ENCODE assay signal across 28 cellular contexts in the genomic region with DNA sequence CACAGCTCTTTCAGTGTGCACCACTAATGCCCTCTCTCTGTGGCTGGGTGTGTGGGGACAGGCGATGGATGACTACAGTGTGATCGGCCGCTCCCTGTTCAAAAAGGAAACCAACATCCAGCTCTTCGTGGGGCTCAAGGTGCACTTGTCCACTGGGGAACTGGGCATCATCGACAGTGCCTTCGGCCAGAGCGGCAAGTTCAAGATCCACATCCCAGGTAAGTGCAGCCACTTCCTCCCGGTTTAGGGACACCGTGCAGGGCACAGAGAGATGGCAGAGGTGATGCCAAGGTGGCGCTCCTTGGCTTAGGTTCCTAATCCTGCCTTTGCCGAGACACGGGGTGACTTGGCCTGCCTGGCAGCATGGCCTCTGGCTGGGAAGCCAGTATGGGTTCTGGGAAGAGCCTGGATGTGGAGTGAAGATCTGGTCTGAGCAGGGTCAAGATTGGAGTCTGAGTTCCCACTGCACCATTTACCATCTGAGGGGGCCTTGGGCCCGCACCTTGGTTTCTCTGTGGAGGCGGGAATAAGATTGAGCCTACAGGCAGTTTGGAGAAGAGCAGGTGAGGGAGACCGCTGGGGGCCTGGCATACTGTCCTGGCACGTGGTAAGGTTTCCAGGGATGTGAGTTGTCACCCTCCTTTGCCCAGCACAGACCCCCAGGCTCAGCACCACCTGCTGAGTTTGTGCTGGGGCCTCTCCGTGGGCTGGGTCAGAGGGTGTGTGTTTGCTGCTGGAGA.
"Had no signal": no experiment of that assay in that cellular context is flagged by ENCODE, and none has a peak within 500 bp of the region (broad histone marks: within the 10 kb centered on the region; RNA-seq: fewer than 3 reads in every experiment).

No MANE protein-coding gene starts in this region.

- DNase-seq: activated CD4-positive, alpha-beta memory T cell treated with anti-CD3 and anti-CD28 coated beads for 36 hours; activated CD4-positive, alpha-beta T cell treated with anti-CD3 and anti-CD28 coated beads for 36 hours; activated CD4-positive, alpha-beta T cell treated with anti-CD3 and anti-CD28 coated beads, Interleukin-2, amount 10 ng/mL, durations not matched to agents 24 days and 14 days; activated CD4-positive, CD25-positive, alpha-beta regulatory T cell; activated CD4-positive, CD25-positive, alpha-beta regulatory T cell treated with anti-CD3 and anti-CD28 coated beads, Interleukin-2, amount 50 U/mL, for 72 hours; activated CD8-positive, alpha-beta memory T cell treated with anti-CD3 and anti-CD28 coated beads, Interleukin-2, amount 10 ng/mL, durations not matched to agents 7 days and 5 days; activated CD8-positive, alpha-beta memory T cell treated with anti-CD3 and anti-CD28 coated beads, Interleukin-2, amount 50 U/mL, for 4 hours; activated CD8-positive, alpha-beta T cell treated with anti-CD3 and anti-CD28 coated beads, Interleukin-2, amount 10 ng/mL, durations not matched to agents 7 days and 5 days; activated effector memory CD4-positive, alpha-beta T cell treated with anti-CD3 and anti-CD28 coated beads, Interleukin-2, amount 50 U/mL, for 16 hours; activated naive CD4-positive, alpha-beta T cell treated with anti-CD3 and anti-CD28 coated beads for 36 hours; activated naive CD8-positive, alpha-beta T cell treated with anti-CD3 and anti-CD28 coated beads for 36 hours; activated naive CD8-positive, alpha-beta T cell treated with anti-CD3 and anti-CD28 coated beads, Interleukin-2, amount 50 U/mL, for 24 hours; activated T-cell treated with anti-CD3 and anti-CD28 coated beads, Interleukin-2, amount 50 U/mL, for 1 hour; activated T-cell treated with anti-CD3 and anti-CD28 coated beads, Interleukin-2, amount 50 U/mL, for 48 hours; adrenal gland; amygdala; body of pancreas; caudate nucleus; colonic mucosa; effector CD8-positive, alpha-beta T cell; esophagus squamous epithelium; foreskin melanocyte; T-helper 2 cell had no signal

- H3K36me3 ChIP-seq: colonic mucosa had no signal

- H3K27me3 Mint-ChIP-seq: activated CD4-positive, alpha-beta memory T cell treated with anti-CD3 and anti-CD28 coated beads for 36 hours; activated CD4-positive, alpha-beta T cell treated with anti-CD3 and anti-CD28 coated beads for 36 hours; activated CD4-positive, alpha-beta T cell treated with anti-CD3 and anti-CD28 coated beads, Interleukin-2, amount 10 ng/mL, durations not matched to agents 24 days and 14 days; activated CD8-positive, alpha-beta memory T cell treated with anti-CD3 and anti-CD28 coated beads, Interleukin-2, amount 10 ng/mL, durations not matched to agents 7 days and 5 days; activated naive CD4-positive, alpha-beta T cell treated with anti-CD3 and anti-CD28 coated beads, Interleukin-2, amount 50 U/mL, for 24 hours; activated naive CD8-positive, alpha-beta T cell treated with anti-CD3 and anti-CD28 coated beads for 36 hours; activated naive CD8-positive, alpha-beta T cell treated with anti-CD3 and anti-CD28 coated beads, Interleukin-2, amount 50 U/mL, for 24 hours had no signal

- ATAC-seq: activated CD4-positive, alpha-beta T cell treated with anti-CD3 and anti-CD28 coated beads for 36 hours; activated CD8-positive, alpha-beta memory T cell treated with anti-CD3 and anti-CD28 coated beads, Interleukin-2, amount 10 ng/mL, durations not matched to agents 7 days and 5 days; activated CD8-positive, alpha-beta T cell treated with anti-CD3 and anti-CD28 coated beads, Interleukin-2, amount 10 ng/mL, durations not matched to agents 7 days and 5 days; activated naive CD8-positive, alpha-beta T cell treated with anti-CD3 and anti-CD28 coated beads, Interleukin-2, amount 50 U/mL, for 24 hours; body of pancreas; gastroesophageal sphincter had no signal

- H3K9me3 ChIP-seq: adrenal gland, body of pancreas, colonic mucosa, esophagus squamous epithelium, gastroesophageal sphincter had no signal

- H3K4me1 ChIP-seq: colonic mucosa had no signal

- H3K27me3 ChIP-seq: adrenal gland, body of pancreas, colonic mucosa, esophagus squamous epithelium, gastroesophageal sphincter had no signal

- H3K27ac Mint-ChIP-seq: activated CD4-positive, alpha-beta memory T cell treated with anti-CD3 and anti-CD28 coated beads for 36 hours; activated CD4-positive, alpha-beta T cell treated with anti-CD3 and anti-CD28 coated beads for 36 hours; activated CD4-positive, alpha-beta T cell treated with anti-CD3 and anti-CD28 coated beads, Interleukin-2, amount 10 ng/mL, durations not matched to agents 24 days and 14 days; activated CD8-positive, alpha-beta memory T cell treated with anti-CD3 and anti-CD28 coated beads, Interleukin-2, amount 10 ng/mL, durations not matched to agents 7 days and 5 days; activated CD8-positive, alpha-beta T cell treated with anti-CD3 and anti-CD28 coated beads, Interleukin-2, amount 10 ng/mL, durations not matched to agents 7 days and 5 days; activated naive CD4-positive, alpha-beta T cell treated with anti-CD3 and anti-CD28 coated beads for 36 hours; activated naive CD4-positive, alpha-beta T cell treated with anti-CD3 and anti-CD28 coated beads, Interleukin-2, amount 50 U/mL, for 24 hours; activated naive CD8-positive, alpha-beta T cell treated with anti-CD3 and anti-CD28 coated beads for 36 hours; activated naive CD8-positive, alpha-beta T cell treated with anti-CD3 and anti-CD28 coated beads, Interleukin-2, amount 50 U/mL, for 24 hours; activated T-helper 1 cell treated with anti-CD3 and anti-CD28 coated beads, Interleukin-12 subunit alpha, Interleukin-12 subunit beta, Interleukin-2, Interleukin-4 antibody, amounts not matched to agents 30 ng/mL and 10 ng/mL and 1 ng/mL, durations not matched to agents 14 hours and 24 hours and 36 hours; activated T-helper 2 cell treated with anti-CD3 and anti-CD28 coated beads, Interferon-gamma antibody, Interleukin-2, Interleukin-4, amounts not matched to agents 10 μg/mL and 5 μg/mL and 100 μg/mL, durations not matched to agents 14 hours and 24 hours and 36 hours had no signal

- H3K4me3 Mint-ChIP-seq: activated CD4-positive, alpha-beta memory T cell treated with anti-CD3 and anti-CD28 coated beads for 36 hours; activated CD4-positive, alpha-beta T cell treated with anti-CD3 and anti-CD28 coated beads for 36 hours; activated CD4-positive, alpha-beta T cell treated with anti-CD3 and anti-CD28 coated beads, Interleukin-2, amount 10 ng/mL, durations not matched to agents 24 days and 14 days; activated CD8-positive, alpha-beta memory T cell treated with anti-CD3 and anti-CD28 coated beads, Interleukin-2, amount 10 ng/mL, durations not matched to agents 7 days and 5 days; activated CD8-positive, alpha-beta T cell treated with anti-CD3 and anti-CD28 coated beads, Interleukin-2, amount 10 ng/mL, durations not matched to agents 7 days and 5 days; activated naive CD4-positive, alpha-beta T cell treated with anti-CD3 and anti-CD28 coated beads for 36 hours; activated naive CD4-positive, alpha-beta T cell treated with anti-CD3 and anti-CD28 coated beads, Interleukin-2, amount 50 U/mL, for 24 hours; activated naive CD8-positive, alpha-beta T cell treated with anti-CD3 and anti-CD28 coated beads for 36 hours; activated naive CD8-positive, alpha-beta T cell treated with anti-CD3 and anti-CD28 coated beads, Interleukin-2, amount 50 U/mL, for 24 hours; activated T-helper 1 cell treated with anti-CD3 and anti-CD28 coated beads, Interleukin-12 subunit alpha, Interleukin-12 subunit beta, Interleukin-2, Interleukin-4 antibody, amounts not matched to agents 30 ng/mL and 10 ng/mL and 1 ng/mL, durations not matched to agents 14 hours and 24 hours and 36 hours had no signal

- H3K4me1 Mint-ChIP-seq: activated CD4-positive, alpha-beta T cell treated with anti-CD3 and anti-CD28 coated beads for 36 hours; activated CD4-positive, alpha-beta T cell treated with anti-CD3 and anti-CD28 coated beads, Interleukin-2, amount 10 ng/mL, durations not matched to agents 24 days and 14 days; activated CD8-positive, alpha-beta memory T cell treated with anti-CD3 and anti-CD28 coated beads, Interleukin-2, amount 10 ng/mL, durations not matched to agents 7 days and 5 days; activated naive CD4-positive, alpha-beta T cell treated with anti-CD3 and anti-CD28 coated beads, Interleukin-2, amount 50 U/mL, for 24 hours; activated naive CD8-positive, alpha-beta T cell treated with anti-CD3 and anti-CD28 coated beads for 36 hours; activated naive CD8-positive, alpha-beta T cell treated with anti-CD3 and anti-CD28 coated beads, Interleukin-2, amount 50 U/mL, for 24 hours had no signal

- H3K27ac ChIP-seq: adrenal gland, body of pancreas, colonic mucosa, epithelial cell of prostate, esophagus squamous epithelium, gastroesophageal sphincter had no signal

- H3K4me3 ChIP-seq: adrenal gland, body of pancreas, colonic mucosa, esophagus squamous epithelium, gastroesophageal sphincter had no signal

- H3K36me3 Mint-ChIP-seq: activated CD8-positive, alpha-beta memory T cell treated with anti-CD3 and anti-CD28 coated beads, Interleukin-2, amount 10 ng/mL, durations not matched to agents 7 days and 5 days; activated naive CD8-positive, alpha-beta T cell treated with anti-CD3 and anti-CD28 coated beads for 36 hours had no signal

- H3K9me3 Mint-ChIP-seq: activated CD4-positive, alpha-beta memory T cell treated with anti-CD3 and anti-CD28 coated beads for 36 hours; activated CD4-positive, alpha-beta T cell treated with anti-CD3 and anti-CD28 coated beads, Interleukin-2, amount 10 ng/mL, durations not matched to agents 24 days and 14 days; activated naive CD4-positive, alpha-beta T cell treated with anti-CD3 and anti-CD28 coated beads for 36 hours; activated naive CD4-positive, alpha-beta T cell treated with anti-CD3 and anti-CD28 coated beads, Interleukin-2, amount 50 U/mL, for 24 hours; activated naive CD8-positive, alpha-beta T cell treated with anti-CD3 and anti-CD28 coated beads for 36 hours; activated naive CD8-positive, alpha-beta T cell treated with anti-CD3 and anti-CD28 coated beads, Interleukin-2, amount 50 U/mL, for 24 hours; activated T-helper 1 cell treated with anti-CD3 and anti-CD28 coated beads, Interleukin-12 subunit alpha, Interleukin-12 subunit beta, Interleukin-2, Interleukin-4 antibody, amounts not matched to agents 30 ng/mL and 10 ng/mL and 1 ng/mL, durations not matched to agents 14 hours and 24 hours and 36 hours; activated T-helper 2 cell treated with anti-CD3 and anti-CD28 coated beads, Interferon-gamma antibody, Interleukin-2, Interleukin-4, amounts not matched to agents 10 μg/mL and 5 μg/mL and 100 μg/mL, durations not matched to agents 14 hours and 24 hours and 36 hours had no signal
